ENCODE assay signal across 21 cellular contexts in the genomic region with DNA sequence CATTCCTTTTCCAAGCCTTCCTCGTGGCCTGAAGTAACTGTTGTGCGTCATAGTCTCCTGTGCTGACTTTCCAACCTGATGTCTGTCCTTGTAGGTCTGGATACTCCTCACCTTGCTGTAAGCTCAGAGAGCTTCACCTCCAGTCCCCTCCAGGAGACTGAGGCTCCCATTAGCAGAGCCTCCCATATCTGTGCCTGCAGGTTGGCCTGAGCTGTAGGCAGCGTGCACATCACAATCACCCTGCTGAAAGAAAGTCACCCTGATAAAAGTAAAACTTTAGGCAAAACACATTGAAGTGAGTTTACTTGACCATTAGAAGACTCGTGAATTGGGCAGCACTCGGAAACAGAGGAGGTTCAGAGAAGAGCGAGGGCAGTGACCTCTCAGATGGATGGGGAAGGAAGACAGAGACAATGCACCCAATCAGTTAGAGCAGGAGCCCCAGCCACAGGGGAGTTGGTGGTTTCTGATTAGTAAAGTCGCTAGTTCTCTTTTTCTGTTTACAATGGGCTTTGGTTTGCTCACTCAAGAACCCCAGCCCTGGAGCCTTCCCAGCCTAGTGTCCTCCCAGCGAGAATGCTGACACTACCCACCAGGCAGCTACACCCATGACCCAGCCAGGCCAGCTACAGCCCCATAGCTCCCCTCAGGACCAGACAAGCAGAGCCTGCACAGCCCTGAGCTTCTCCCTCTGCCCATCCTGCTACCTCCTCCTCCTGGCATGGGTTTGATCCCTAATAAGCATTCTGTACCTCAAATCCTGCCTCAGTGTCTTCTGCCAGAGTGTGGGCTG. TPM values are rescaled to one million over a fixed set of nuclear protein-coding genes. Genes with fewer than 3 reads are reported as not detected.
DNase-seq lines count a peak whose midpoint lies in the region; ATAC-seq, FAIRE-seq and TF ChIP-seq lines count a peak whose summit lies in the region.
"Had no signal": no experiment of that assay in that cellular context is flagged by ENCODE, and none has a peak within 500 bp of the region (broad histone marks: within the 10 kb centered on the region; RNA-seq: fewer than 3 reads in every experiment).

No MANE protein-coding gene starts in this region.

- in situ Hi-C loops in HepG2 (cut with HindIII; ENCODE audit: extremely low pct_ligation_motif_present, low pct_unique_long_range_greater_than_20kb) = no loop called here

- peaks cover 33% of the 10 kb centered on the region for H3K4me1 Mint-ChIP-seq in activated B cell treated with CpG ODN at 0.5 μM for 24 hours
- H3K4me1 Mint-ChIP-seq in CD8-positive, alpha-beta T cell (ENCODE audit: low read depth) = no peaks in the 10 kb centered on the region

- no peak overlapping the region for H3K9ac ChIP-seq in HepG2 (ENCODE audit: insufficient read depth, low read depth, low read length)

- no peaks in the 10 kb centered on the region for H4K20me1 ChIP-seq in HepG2 (ENCODE audit: insufficient read depth, low read length)

- 44% methylated on average over 5 of the region's 8 CpGs for WGBS in right lobe of liver (ENCODE audit: insufficient coverage, low coverage, low lambda C conversion rate, missing lambda C conversion rate)
- 8% methylated on average over 8 of the region's 8 CpGs for WGBS in HepG2 (ENCODE audit: low lambda C conversion rate)

- H3K36me3 ChIP-seq in right lobe of liver (no peaks in the 10 kb centered on the region), HepG2 (replicated peaks in 1 of 2; ENCODE audit: control insufficient read depth in 1 of 2, insufficient read depth in 2 of 2, low read length in 2 of 2) (no peaks in the 10 kb centered on the region)
- no peaks in the 10 kb centered on the region for H3K36me3 ChIP-seq in CD8-positive, alpha-beta T cell (ENCODE audit: insufficient read depth, low read length)

- ATAC-seq in right lobe of liver = peak; percentile 28 to 74 (median 42)
- ATAC-seq in HepG2 = no peak
- ATAC-seq in HG03565 (IDR thresholded peaks at IDR 0.05; ENCODE audit: unreplicated experiment) = peak; percentile 45
- peak; percentile 21 for ATAC-seq in activated B cell treated with CpG ODN at 0.5 μM for 24 hours (ENCODE audit: low read depth)
- ATAC-seq in CD8-positive, alpha-beta T cell = no peak

- no TSS peak for BruUV-seq in HepG2 (replicated peaks; lab: Mats Ljungman, UMichigan)

- TF ChIP-seq CTCF in right lobe of liver (IDR thresholded peaks at IDR 0.05) (no peak), HepG2 (CRISPR knock-in tag; IDR thresholded peaks at IDR 0.05) (no peak), activated B cell treated with CpG ODN at 0.5 μM for 24 hours (IDR thresholded peaks at IDR 0.05) (no peak)
- TF ChIP-seq CTCF in CD8-positive, alpha-beta T cell (IDR thresholded peaks at IDR 0.05) = no peak

- no peaks in the 10 kb centered on the region for H3K27me3 Mint-ChIP-seq in activated B cell treated with CpG ODN at 0.5 μM for 24 hours
- H3K27me3 Mint-ChIP-seq in CD8-positive, alpha-beta T cell (ENCODE audit: low read depth) = no peaks in the 10 kb centered on the region

- no peak for FAIRE-seq in HepG2 (lab: Jason Lieb, UNC)
- FAIRE-seq: D721Med, RCC 7860 had no signal

- peak overlapping the region; percentile 15 for H3K4me3 Mint-ChIP-seq in activated B cell treated with CpG ODN at 0.5 μM for 24 hours
- H3K4me3 Mint-ChIP-seq in CD8-positive, alpha-beta T cell = no peak overlapping the region

- H3K27ac Mint-ChIP-seq in activated B cell treated with CpG ODN at 0.5 μM for 24 hours = no peak overlapping the region
- no peak overlapping the region for H3K27ac Mint-ChIP-seq in CD8-positive, alpha-beta T cell

- peaks cover 2% of the 10 kb centered on the region for H3K9me3 Mint-ChIP-seq in activated B cell treated with CpG ODN at 0.5 μM for 24 hours
- H3K9me3 Mint-ChIP-seq in CD8-positive, alpha-beta T cell = peaks cover 3% of the 10 kb centered on the region

- no peak for TF ChIP-seq POLR2A in right lobe of liver (IDR thresholded peaks at IDR 0.05)
- TF ChIP-seq POLR2A in HepG2 (IDR thresholded peaks at IDR 0.05; ENCODE audit: insufficient read depth in 1 of 2, low read depth in 2 of 2, low read length in 2 of 2) = no peak

- H3K4me1 ChIP-seq in right lobe of liver = no peaks in the 10 kb centered on the region
- no peaks in the 10 kb centered on the region for H3K4me1 ChIP-seq in HepG2 (ENCODE audit: insufficient read depth, low read length)
- H3K4me1 ChIP-seq in CD8-positive, alpha-beta T cell (ENCODE audit: insufficient read depth, low read length) = no peaks in the 10 kb centered on the region

- H3K36me3 Mint-ChIP-seq in activated B cell treated with CpG ODN at 0.5 μM for 24 hours (ENCODE audit: low read depth) = no peaks in the 10 kb centered on the region
- no peaks in the 10 kb centered on the region for H3K36me3 Mint-ChIP-seq in CD8-positive, alpha-beta T cell

- CTCF ChIA-PET in HepG2 (lab: Yijun Ruan, JAX; ENCODE audit: low intra/inter-chr PET ratio, low total read pairs) = no interaction called here
- CTCF ChIA-PET in activated B cell treated with CpG ODN at 0.5 μM for 24 hours (lab: Charles Lee) = no interaction called here
- CTCF ChIA-PET in CD8-positive, alpha-beta T cell (lab: Charles Lee) = no interaction called here

- no peak for TF ChIP-seq EP300 in HepG2 (IDR thresholded peaks at IDR 0.05; ENCODE audit: low read depth in 2 of 2, low read length in 2 of 2)
- no peak for TF ChIP-seq EP300 in HepG2 (CRISPR knock-in tag; IDR thresholded peaks at IDR 0.05; ENCODE audit: borderline replicate concordance)

- POLR2A ChIA-PET in HepG2 (lab: Yijun Ruan, JAX) (no interaction called here), activated B cell treated with CpG ODN at 0.5 μM for 24 hours (lab: Charles Lee) (interaction anchor here (0.7 kb wide), 1 partner anchor 36 kb away, joined by 6 read pairs; no protein-coding TSS in a partner anchor)
- POLR2A ChIA-PET in CD8-positive, alpha-beta T cell (lab: Charles Lee) = no interaction called here

- H3K27me3 ChIP-seq in right lobe of liver (no peaks in the 10 kb centered on the region), HepG2 (ENCODE audit: control insufficient read depth in 1 of 2, insufficient read depth in 2 of 2, low read length in 2 of 2) (peaks cover 3 to 20% of the 10 kb centered on the region in 2 experiments; a peak in 2 of 5 replicates)
- H3K27me3 ChIP-seq in CD8-positive, alpha-beta T cell (ENCODE audit: insufficient read depth, low read length) = no peaks in the 10 kb centered on the region

- H3K27ac ChIP-seq in right lobe of liver (no peak overlapping the region), HepG2 (ENCODE audit: extremely low read length, insufficient read depth, low read length) (no peak overlapping the region)
- H3K27ac ChIP-seq in CD8-positive, alpha-beta T cell (ENCODE audit: low read depth, low read length) = no peak overlapping the region

- intact Hi-C loops in right lobe of liver (cut with DNase I) = no loop called here
- intact Hi-C loops in HepG2 (cut with micrococcal nuclease; ENCODE audit: unreplicated experiment) = no loop called here
- intact Hi-C loops in activated B cell treated with CpG ODN at 0.5 μM for 24 hours (cut with micrococcal nuclease) = no loop called here
- intact Hi-C loops in CD8-positive, alpha-beta T cell (cut with DNase I, micrococcal nuclease) = no loop called here

- no peaks in the 10 kb centered on the region for H3K79me2 ChIP-seq in HepG2 (ENCODE audit: insufficient read depth, low read length)

- no peak for TF ChIP-seq RAD21 in HepG2 (CRISPR knock-in tag; IDR thresholded peaks at IDR 0.05)

- no peak overlapping the region for H3K4me2 ChIP-seq in HepG2 (ENCODE audit: low read depth, low read length)

- H3K9me3 ChIP-seq in right lobe of liver = no peaks in the 10 kb centered on the region
- no peaks in the 10 kb centered on the region for H3K9me3 ChIP-seq in HepG2 (ENCODE audit: low read length)
- no peaks in the 10 kb centered on the region for H3K9me3 ChIP-seq in CD8-positive, alpha-beta T cell (ENCODE audit: low read length)

- no peak overlapping the region for H2AFZ ChIP-seq in HepG2 (ENCODE audit: low read length)

- H3K4me3 ChIP-seq in right lobe of liver = no peak overlapping the region
- no peak overlapping the region for H3K4me3 ChIP-seq in HepG2 (replicated peaks in 1 of 3; ENCODE audit: insufficient read depth in 1 of 3, low read depth in 2 of 3, low read length in 3 of 3)
- no peak overlapping the region for H3K4me3 ChIP-seq in CD8-positive, alpha-beta T cell (ENCODE audit: low read depth, low read length)

- DNase-seq in right lobe of liver = no peak
- DNase-seq in HepG2 (ENCODE audit: low spot score) = no peak
- DNase-seq in activated B cell treated with CpG ODN at 0.5 μM for 24 hours = no peak
- no peak for DNase-seq in 8988T
- DNase-seq in COLO829 (ENCODE audit: low spot score) = no peak
- DNase-seq in germinal center (ENCODE audit: low spot score) = no peak
- DNase-seq in CD8-positive, alpha-beta T cell = no peak
- DNase-seq: DND-41, GF-D8, HCEC 1CT, KG1, MM.1S, NCI-H1417 treated with DMSO at 0.1 percent for 48 hours, NCI-H2029 treated with DMSO at 0.1 percent for 48 hours, NCI-H510A treated with DMSO at 0.1 percent for 48 hours, SIG-M5, SW 1271 had no signal

TF ChIP-seq in HepG2, 621 proteins besides CTCF, POLR2A, EP300 and RAD21 (continues in another document):
- TF ChIP-seq HHEX (CRISPR knock-in tag; IDR thresholded peaks at IDR 0.05) (no peak), MIXL1 (CRISPR knock-in tag; IDR thresholded peaks at IDR 0.05) (no peak)

RNA-seq across cellular contexts. Expression of a gene that starts 12.1 kb away (rescaled TPM):
- total RNA-seq in right lobe of liver (not detected), HepG2 (2016; rRNA removed; fragmentation: Illumina TruSeq; extraction: Trizol) (not detected in 2 replicates), activated B cell treated with CpG ODN at 0.5 μM for 24 hours (not detected in 2 replicates)
- not detected in 2 replicates for total RNA-seq in HepG2 (2016; cell fraction: cytosol; rRNA removed; fragmentation: Illumina TruSeq; extraction: Trizol; ENCODE audit: low read depth)
- total RNA-seq in HepG2 (2016; cell fraction: insoluble cytoplasmic fraction; rRNA removed; fragmentation: Illumina TruSeq; extraction: Trizol) = not detected in 2 replicates
- total RNA-seq in HepG2 (2016; cell fraction: membrane; rRNA removed; fragmentation: Illumina TruSeq; extraction: Trizol) = not detected in 2 replicates
- not detected in 2 replicates for total RNA-seq in HepG2 (2016; cell fraction: nucleus; rRNA removed; fragmentation: Illumina TruSeq; extraction: Trizol)
- not detected in 2 replicates for polyA plus RNA-seq in HepG2 (2011; rRNA removed)
- polyA plus RNA-seq in HepG2 (2011; cell fraction: cytosol; rRNA removed) = not detected in 2 replicates
- polyA plus RNA-seq in HepG2 (2011; cell fraction: nucleus; rRNA removed) = not detected in 2 replicates
- not detected in 2 replicates for polyA plus RNA-seq in HepG2 (2012)
- not detected in 2 replicates for polyA plus RNA-seq in HepG2 (2016; cell fraction: cytosol; fragmentation: Illumina TruSeq; extraction: Trizol; ENCODE audit: low read depth)
- not detected in 2 replicates for polyA plus RNA-seq in HepG2 (2016; cell fraction: insoluble cytoplasmic fraction; fragmentation: Illumina TruSeq; extraction: Trizol; ENCODE audit: low read depth)
- polyA plus RNA-seq in HepG2 (2016; cell fraction: membrane; fragmentation: Illumina TruSeq; extraction: Trizol; ENCODE audit: low read depth) = not detected in 2 replicates
- not detected in 2 replicates for polyA plus RNA-seq in HepG2 (2016; cell fraction: nucleus; fragmentation: Illumina TruSeq; extraction: Trizol; ENCODE audit: insufficient read depth, low read depth)
- not detected in 2 replicates for polyA minus RNA-seq in HepG2 (2011; rRNA and poly(A)+ RNA removed; ENCODE audit: low replicate concordance)
- polyA minus RNA-seq in HepG2 (2011; cell fraction: cytosol; rRNA and poly(A)+ RNA removed) = not detected in 2 replicates
- not detected in 2 replicates for polyA minus RNA-seq in HepG2 (2011; cell fraction: nucleus; rRNA and poly(A)+ RNA removed)
- total RNA-seq in CD8-positive, alpha-beta T cell = not detected
- total RNA-seq: A172 had no signal

Comparison
In these comparisons a context has a peak if more than half of its experiments do, and no peak if none do; other contexts are left out.
1. ATAC-seq: peak in right lobe of liver (4 of 4), HG03565 (single experiment) and activated B cell treated with CpG ODN at 0.5 μM for 24 hours (single experiment); none in HepG2 (single experiment) and CD8-positive, alpha-beta T cell (single experiment).